Comparison of ENCODE assay signal across 27 cellular contexts in genomic region chr13:91553584-91553983, GRCh38.
"Had no signal": no experiment of that assay in that cellular context is flagged by ENCODE, and none has a peak within 500 bp of the region (broad histone marks: within the 10 kb centered on the region; RNA-seq: fewer than 3 reads in every experiment).

No MANE protein-coding gene starts in this region.

- FAIRE-seq: endometrium, endothelial cell of umbilical vein, frontal cortex had no signal

- H3K4me1 ChIP-seq: colonic mucosa, esophagus muscularis mucosa, esophagus squamous epithelium, foreskin keratinocyte, gastrocnemius medialis, gastroesophageal sphincter, heart left ventricle, heart right ventricle had no signal

- H3K27me3 ChIP-seq: colonic mucosa, dorsolateral prefrontal cortex, esophagus muscularis mucosa, esophagus squamous epithelium, foreskin keratinocyte, gastrocnemius medialis, gastroesophageal sphincter, heart left ventricle, heart right ventricle had no signal

- H3K27ac ChIP-seq: colonic mucosa, coronary artery, dorsolateral prefrontal cortex, epithelial cell of prostate, esophagus muscularis mucosa, esophagus squamous epithelium, foreskin keratinocyte, gastrocnemius medialis, gastroesophageal sphincter, heart left ventricle, heart right ventricle had no signal

- DNase-seq: colonic mucosa; cortex of kidney; dermis blood vessel endothelial cell; dorsolateral prefrontal cortex; effector CD4-positive, alpha-beta T cell; effector CD8-positive, alpha-beta T cell; effector memory CD4-positive, alpha-beta T cell; effector memory CD8-positive, alpha-beta T cell; endodermal cell; erythroblast; esophagus squamous epithelium; foreskin fibroblast; foreskin keratinocyte; foreskin melanocyte; gastrocnemius medialis; glutamatergic neuron; head of caudate nucleus; heart left ventricle; heart right ventricle had no signal

- H3K9me3 ChIP-seq: colonic mucosa, gastrocnemius medialis, gastroesophageal sphincter had no signal

- ATAC-seq: effector memory CD8-positive, alpha-beta T cell; esophagus mucosa; foreskin keratinocyte; gastrocnemius medialis; gastroesophageal sphincter; heart left ventricle; heart right ventricle had no signal

- H3K4me3 ChIP-seq: colonic mucosa, coronary artery, dorsolateral prefrontal cortex, esophagus muscularis mucosa, esophagus squamous epithelium, gastrocnemius medialis, gastroesophageal sphincter, heart left ventricle, heart right ventricle had no signal

- H3K36me3 ChIP-seq: colonic mucosa, esophagus muscularis mucosa, esophagus squamous epithelium, gastrocnemius medialis, gastroesophageal sphincter, heart left ventricle, heart right ventricle had no signal
